Comparison of ENCODE assay signal across 9 cellular contexts in genomic region chrX:85851418-85851817, GRCh38.
DNase-seq lines count a peak whose midpoint lies in the region; ATAC-seq and TF ChIP-seq lines count a peak whose summit lies in the region.
"Had no signal": no experiment of that assay in that cellular context is flagged by ENCODE, and none has a peak within 500 bp of the region (broad histone marks: within the 10 kb centered on the region; RNA-seq: fewer than 3 reads in every experiment).

No MANE protein-coding gene starts in this region.

- TF ChIP-seq CTCF in chondrocyte (IDR thresholded peaks at IDR 0.05) = peak; percentile 80
- TF ChIP-seq CTCF in neural crest cell (conservative IDR thresholded peaks at IDR 0.05) = peak; percentile 69

- peaks cover 10% of the 10 kb centered on the region for H3K9me3 Mint-ChIP-seq in chondrocyte (ENCODE audit: low read depth)
- H3K9me3 Mint-ChIP-seq in neural crest cell = peaks cover 3% of the 10 kb centered on the region

- H3K4me3 Mint-ChIP-seq in chondrocyte (ENCODE audit: unreplicated experiment) (no peak overlapping the region), neural crest cell (no peak overlapping the region)
- H3K4me3 Mint-ChIP-seq: naive B cell had no signal

- H3K27ac Mint-ChIP-seq in chondrocyte (ENCODE audit: unreplicated experiment) = no peak overlapping the region
- no peak overlapping the region for H3K27ac Mint-ChIP-seq in neural crest cell (ENCODE audit: unreplicated experiment)

- H3K36me3 Mint-ChIP-seq in chondrocyte (ENCODE audit: low read depth) = no peaks in the 10 kb centered on the region
- no peaks in the 10 kb centered on the region for H3K36me3 Mint-ChIP-seq in neural crest cell (ENCODE audit: low read depth)
- H3K36me3 Mint-ChIP-seq: naive B cell had no signal

- H3K4me1 Mint-ChIP-seq in chondrocyte (ENCODE audit: low read depth) (no peaks in the 10 kb centered on the region), neural crest cell (no peaks in the 10 kb centered on the region)
- H3K4me1 Mint-ChIP-seq: naive B cell had no signal

- DNase-seq in NCI-H524 (lab: John Stamatoyannopoulos, UW) (peak; percentile 5 to 23), NCI-H524 treated with DMSO at 0.1 percent for 48 hours (lab: John Stamatoyannopoulos, UW) (no peak), chondrocyte (ENCODE audit: low spot score) (no peak), neural crest cell (ENCODE audit: low read depth, low spot score) (no peak), amniotic stem cell (lab: John Stamatoyannopoulos, UW) (no peak)
- DNase-seq: naive B cell had no signal

- ATAC-seq in HG02885 (IDR thresholded peaks at IDR 0.05; ENCODE audit: poor library complexity, unreplicated experiment) = peak; percentile 59
- no peak for ATAC-seq in GM21717 (IDR thresholded peaks at IDR 0.05; ENCODE audit: unreplicated experiment)
- no peak for ATAC-seq in GM21423 (IDR thresholded peaks at IDR 0.05; ENCODE audit: unreplicated experiment)

- peaks cover 13% of the 10 kb centered on the region for H3K27me3 Mint-ChIP-seq in chondrocyte (ENCODE audit: low read depth)
- H3K27me3 Mint-ChIP-seq in neural crest cell (ENCODE audit: low read depth) = peaks cover 2% of the 10 kb centered on the region
- H3K27me3 Mint-ChIP-seq: naive B cell had no signal

Comparison
In these comparisons a context has a peak if more than half of its experiments do, and no peak if none do; other contexts are left out.
1. DNase-seq: peak in NCI-H524 (2 of 2); none in NCI-H524 treated with DMSO at 0.1 percent for 48 hours (single experiment), chondrocyte (single experiment), neural crest cell (single experiment) and amniotic stem cell (single experiment).